ENCODE assay signal across 19 cellular contexts in genomic region chr1:210335001-210335400, GRCh38. TPM values are rescaled to one million over a fixed set of nuclear protein-coding genes. Genes with fewer than 3 reads are reported as not detected.
DNase-seq lines count a peak whose midpoint lies in the region; ATAC-seq, FAIRE-seq and TF ChIP-seq lines count a peak whose summit lies in the region.
"Had no signal": no experiment of that assay in that cellular context is flagged by ENCODE, and none has a peak within 500 bp of the region (broad histone marks: within the 10 kb centered on the region; RNA-seq: fewer than 3 reads in every experiment).

No MANE protein-coding gene starts in this region.

- POLR2A ChIA-PET in CD4-positive, alpha-beta memory T cell (lab: Charles Lee; ENCODE audit: partially characterized antibody): interaction anchor here (2.6 kb wide), 1 partner anchor 7 kb away, joined by 22 read pairs; no protein-coding TSS in a partner anchor

- CTCF ChIA-PET in CD4-positive, alpha-beta memory T cell (lab: Charles Lee; ENCODE audit: partially characterized antibody): no interaction called here

- no peaks in the 10 kb centered on the region for H3K36me3 ChIP-seq in CD4-positive, alpha-beta memory T cell (ENCODE audit: insufficient read depth, low read length)
- H3K36me3 ChIP-seq: BE2C, BLaER1 had no signal

- no peaks in the 10 kb centered on the region for H3K27me3 Mint-ChIP-seq in CD4-positive, alpha-beta memory T cell
- H3K27me3 Mint-ChIP-seq: CD4-positive, CD25-positive, alpha-beta regulatory T cell had no signal

- H3K27ac Mint-ChIP-seq in CD4-positive, alpha-beta memory T cell: no peak overlapping the region
- H3K27ac Mint-ChIP-seq: CD14-positive monocyte; CD4-positive, CD25-positive, alpha-beta regulatory T cell; CD8-positive, alpha-beta T cell had no signal

- no peak overlapping the region for H3K27ac ChIP-seq in CD4-positive, alpha-beta memory T cell (ENCODE audit: low read depth, low read length)
- H3K27ac ChIP-seq: BLaER1 had no signal

- H3K9me3 ChIP-seq in CD4-positive, alpha-beta memory T cell (ENCODE audit: control insufficient read depth in 1 of 2, low read length in 2 of 2): no peaks in the 10 kb centered on the region
- H3K9me3 ChIP-seq: BE2C, BLaER1, Caco-2 had no signal

- peak; percentile 66 for DNase-seq in LNCaP clone FGC (ENCODE audit: low read depth)
- no peak for DNase-seq in CD4-positive, alpha-beta memory T cell
- DNase-seq in anterior cingulate cortex (lab: John Stamatoyannopoulos, UW): no peak
- DNase-seq: 8988T; ACHN; BE2C; C1 segment of cervical spinal cord; Caco-2; Calu3; CD4-positive, CD25-positive, alpha-beta regulatory T cell; CD8-positive, alpha-beta T cell; DMS79 treated with DMSO at 0.1 percent for 48 hours; GF-D8 had no signal

- peak; percentile 51 for FAIRE-seq in islet of Langerhans (lab: Jason Lieb, UNC)
- FAIRE-seq: A204.1, G401.6 had no signal

- no peaks in the 10 kb centered on the region for H3K36me3 Mint-ChIP-seq in CD4-positive, alpha-beta memory T cell
- H3K36me3 Mint-ChIP-seq: CD14-positive monocyte; CD4-positive, CD25-positive, alpha-beta regulatory T cell; CD8-positive, alpha-beta T cell had no signal

- TF ChIP-seq CTCF in LNCaP clone FGC (IDR thresholded peaks at IDR 0.05; ENCODE audit: control insufficient read depth, extremely low read depth, insufficient read depth): no peak

- H3K27me3 ChIP-seq in CD4-positive, alpha-beta memory T cell (ENCODE audit: insufficient read depth, low read length): no peaks in the 10 kb centered on the region
- H3K27me3 ChIP-seq: BE2C, BLaER1 had no signal

- H3K4me3 Mint-ChIP-seq in CD4-positive, alpha-beta memory T cell: no peak overlapping the region
- H3K4me3 Mint-ChIP-seq: CD14-positive monocyte; CD4-positive, CD25-positive, alpha-beta regulatory T cell; CD8-positive, alpha-beta T cell had no signal

- ATAC-seq in GM18858 (IDR thresholded peaks at IDR 0.05; ENCODE audit: unreplicated experiment): no peak
- ATAC-seq: CD8-positive, alpha-beta T cell had no signal

- no peak overlapping the region for H3K4me3 ChIP-seq in LNCaP clone FGC (ENCODE audit: low read depth, low read length)
- H3K4me3 ChIP-seq in CD4-positive, alpha-beta memory T cell (ENCODE audit: low read length in 2 of 2): no peak overlapping the region
- H3K4me3 ChIP-seq: BLaER1 had no signal

- peaks cover 34% of the 10 kb centered on the region for H3K4me1 ChIP-seq in CD4-positive, alpha-beta memory T cell (ENCODE audit: insufficient read depth, low read length)
- H3K4me1 ChIP-seq: Caco-2 had no signal

- peaks cover 20 to 32% (median 25%) of the 10 kb centered on the region in 4 donors for H3K4me1 Mint-ChIP-seq in CD4-positive, alpha-beta memory T cell

- H3K9me3 Mint-ChIP-seq in CD4-positive, alpha-beta memory T cell: no peaks in the 10 kb centered on the region
- H3K9me3 Mint-ChIP-seq: CD8-positive, alpha-beta T cell had no signal

- intact Hi-C loops in CD4-positive, alpha-beta memory T cell (cut with micrococcal nuclease): no loop called here

RNA-seq across cellular contexts. Expression of gene HHAT, which starts 6.3 kb away (rescaled TPM):
- total RNA-seq in CD4-positive, alpha-beta memory T cell: 1 to 10 TPM; 6.5 to 6.8 TPM
- polyA plus RNA-seq in CD4-positive, alpha-beta memory T cell: 1 to 10 TPM; 4.3 to 5.2 TPM
